In the genomic region with DNA sequence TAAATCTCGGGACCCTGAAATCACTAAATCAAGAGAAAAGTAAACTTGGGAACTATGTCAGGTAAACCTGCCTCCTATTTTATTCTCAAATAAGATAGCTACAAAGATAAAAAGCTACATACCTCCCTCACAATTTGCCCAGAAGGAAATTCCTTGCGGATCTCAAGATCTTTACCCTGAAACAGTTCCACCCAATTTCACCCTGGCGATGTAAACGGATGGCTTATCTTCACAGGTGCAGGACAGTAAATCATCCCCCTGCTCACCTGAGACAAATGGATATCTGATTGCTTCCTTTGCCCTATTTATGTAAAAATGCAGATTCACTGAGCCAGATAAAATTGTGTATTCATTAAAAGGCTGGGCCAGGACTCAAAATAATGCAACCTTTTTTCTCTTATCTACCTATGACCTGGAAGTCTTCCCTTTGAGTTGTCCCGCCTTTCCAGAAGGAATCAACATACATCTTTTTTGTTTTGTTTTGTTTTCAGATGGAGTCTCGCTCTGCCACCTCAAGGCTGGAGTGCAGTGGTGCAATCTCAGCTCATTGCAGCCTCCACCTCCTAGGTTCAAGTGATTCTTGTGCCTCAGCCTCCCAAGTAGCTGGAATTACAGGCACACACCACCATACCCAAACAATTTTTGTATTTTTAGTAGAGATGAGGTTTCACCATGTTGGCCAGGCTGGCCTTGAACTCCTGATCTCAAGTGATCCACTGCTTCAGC, we compare ENCODE assay signal across 1 cellular context.
A peak's percentile ranks its signal among the peaks of the same experiment; 100 is the strongest.
TF ChIP-seq lines count a peak whose summit lies in the region.

No MANE protein-coding gene starts in this region.

TF ChIP-seq in HepG2, 621 proteins besides CTCF, POLR2A, EP300 and RAD21:
- no peak for TF ChIP-seq ZNF335 (CRISPR knock-in tag; IDR thresholded peaks at IDR 0.05)
- TF ChIP-seq ZNF616 (CRISPR knock-in tag; IDR thresholded peaks at IDR 0.05; ENCODE audit: low read depth): no peak
- TF ChIP-seq ZNF747 (CRISPR knock-in tag; IDR thresholded peaks at IDR 0.05; ENCODE audit: borderline replicate concordance): no peak
- TF ChIP-seq TP53 (CRISPR knock-in tag; conservative IDR thresholded peaks at IDR 0.05): no peak
- no peak for TF ChIP-seq ZNF724P (CRISPR knock-in tag; IDR thresholded peaks at IDR 0.05; ENCODE audit: borderline replicate concordance)
- TF ChIP-seq ZNF350 (CRISPR knock-in tag; IDR thresholded peaks at IDR 0.05; ENCODE audit: borderline replicate concordance, low read depth): no peak
- peak; percentile 64 for TF ChIP-seq STAG1 (CRISPR knock-in tag; IDR thresholded peaks at IDR 0.05)
- TF ChIP-seq GLI4 (CRISPR knock-in tag; IDR thresholded peaks at IDR 0.05; ENCODE audit: borderline replicate concordance): no peak
- TF ChIP-seq KMT2B (CRISPR knock-in tag; IDR thresholded peaks at IDR 0.05): no peak
- no peak for TF ChIP-seq FOSL2 (CRISPR knock-in tag; IDR thresholded peaks at IDR 0.05)
- TF ChIP-seq, protein P1, sequence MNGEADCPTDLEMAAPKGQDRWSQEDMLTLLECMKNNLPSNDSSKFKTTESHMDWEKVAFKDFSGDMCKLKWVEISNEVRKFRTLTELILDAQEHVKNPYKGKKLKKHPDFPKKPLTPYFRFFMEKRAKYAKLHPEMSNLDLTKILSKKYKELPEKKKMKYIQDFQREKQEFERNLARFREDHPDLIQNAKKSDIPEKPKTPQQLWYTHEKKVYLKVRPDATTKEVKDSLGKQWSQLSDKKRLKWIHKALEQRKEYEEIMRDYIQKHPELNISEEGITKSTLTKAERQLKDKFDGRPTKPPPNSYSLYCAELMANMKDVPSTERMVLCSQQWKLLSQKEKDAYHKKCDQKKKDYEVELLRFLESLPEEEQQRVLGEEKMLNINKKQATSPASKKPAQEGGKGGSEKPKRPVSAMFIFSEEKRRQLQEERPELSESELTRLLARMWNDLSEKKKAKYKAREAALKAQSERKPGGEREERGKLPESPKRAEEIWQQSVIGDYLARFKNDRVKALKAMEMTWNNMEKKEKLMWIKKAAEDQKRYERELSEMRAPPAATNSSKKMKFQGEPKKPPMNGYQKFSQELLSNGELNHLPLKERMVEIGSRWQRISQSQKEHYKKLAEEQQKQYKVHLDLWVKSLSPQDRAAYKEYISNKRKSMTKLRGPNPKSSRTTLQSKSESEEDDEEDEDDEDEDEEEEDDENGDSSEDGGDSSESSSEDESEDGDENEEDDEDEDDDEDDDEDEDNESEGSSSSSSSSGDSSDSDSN (CRISPR knock-in tag; IDR thresholded peaks at IDR 0.05): no peak
- TF ChIP-seq RNF2 (conservative IDR thresholded peaks at IDR 0.05; ENCODE audit: low read depth): no peak
- TF ChIP-seq NFATC3 (CRISPR knock-in tag; IDR thresholded peaks at IDR 0.05): no peak
- TF ChIP-seq, protein P2, sequence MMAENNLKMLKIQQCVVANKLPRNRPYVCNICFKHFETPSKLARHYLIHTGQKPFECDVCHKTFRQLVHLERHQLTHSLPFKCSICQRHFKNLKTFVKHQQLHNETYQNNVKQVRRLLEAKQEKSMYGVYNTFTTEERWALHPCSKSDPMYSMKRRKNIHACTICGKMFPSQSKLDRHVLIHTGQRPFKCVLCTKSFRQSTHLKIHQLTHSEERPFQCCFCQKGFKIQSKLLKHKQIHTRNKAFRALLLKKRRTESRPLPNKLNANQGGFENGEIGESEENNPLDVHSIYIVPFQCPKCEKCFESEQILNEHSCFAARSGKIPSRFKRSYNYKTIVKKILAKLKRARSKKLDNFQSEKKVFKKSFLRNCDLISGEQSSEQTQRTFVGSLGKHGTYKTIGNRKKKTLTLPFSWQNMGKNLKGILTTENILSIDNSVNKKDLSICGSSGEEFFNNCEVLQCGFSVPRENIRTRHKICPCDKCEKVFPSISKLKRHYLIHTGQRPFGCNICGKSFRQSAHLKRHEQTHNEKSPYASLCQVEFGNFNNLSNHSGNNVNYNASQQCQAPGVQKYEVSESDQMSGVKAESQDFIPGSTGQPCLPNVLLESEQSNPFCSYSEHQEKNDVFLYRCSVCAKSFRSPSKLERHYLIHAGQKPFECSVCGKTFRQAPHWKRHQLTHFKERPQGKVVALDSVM (CRISPR knock-in tag; IDR thresholded peaks at IDR 0.05): peak; percentile 76
